In genomic region chr2:85184990-85185389, GRCh38 we compare ENCODE assay signal across 1 cellular context.
TF ChIP-seq lines count a peak whose summit lies in the region.

No MANE protein-coding gene starts in this region.

TF ChIP-seq in IMR-90, 13 proteins besides CTCF, POLR2A, EP300 and RAD21:
- no peak for TF ChIP-seq SMC3 (IDR thresholded peaks at IDR 0.05; ENCODE audit: low read depth, low read length)
- TF ChIP-seq FOS (IDR thresholded peaks at IDR 0.05; ENCODE audit: low read depth, low read length): no peak
- no peak for TF ChIP-seq ELK1 (IDR thresholded peaks at IDR 0.05; ENCODE audit: borderline replicate concordance, low read depth, low read length)
- no peak for TF ChIP-seq CHD1 (IDR thresholded peaks at IDR 0.05; ENCODE audit: low read depth, low read length)
- no peak for TF ChIP-seq USF2 (IDR thresholded peaks at IDR 0.05; ENCODE audit: low read depth, low read length)
- no peak for TF ChIP-seq RFX5 (IDR thresholded peaks at IDR 0.05; ENCODE audit: low read depth, low read length)
- no peak for TF ChIP-seq NFE2L2 (IDR thresholded peaks at IDR 0.05; ENCODE audit: low read depth, low read length)
- TF ChIP-seq MXI1 (IDR thresholded peaks at IDR 0.05; ENCODE audit: borderline replicate concordance, low read depth, low read length): no peak
- no peak for TF ChIP-seq RCOR1 (IDR thresholded peaks at IDR 0.05; ENCODE audit: insufficient replicate concordance, low read length)
- no peak for TF ChIP-seq BHLHE40 (IDR thresholded peaks at IDR 0.05; ENCODE audit: low read depth, low read length)
- no peak for TF ChIP-seq CEBPB (IDR thresholded peaks at IDR 0.05; ENCODE audit: low read depth, low read length)
- TF ChIP-seq MAFK (IDR thresholded peaks at IDR 0.05; ENCODE audit: low read depth, low read length): no peak
- TF ChIP-seq MAZ (IDR thresholded peaks at IDR 0.05; ENCODE audit: borderline replicate concordance, low read depth, low read length): no peak
TF ChIP-seq in IMR-90: peak in this region for 0.
